In the genomic region with DNA sequence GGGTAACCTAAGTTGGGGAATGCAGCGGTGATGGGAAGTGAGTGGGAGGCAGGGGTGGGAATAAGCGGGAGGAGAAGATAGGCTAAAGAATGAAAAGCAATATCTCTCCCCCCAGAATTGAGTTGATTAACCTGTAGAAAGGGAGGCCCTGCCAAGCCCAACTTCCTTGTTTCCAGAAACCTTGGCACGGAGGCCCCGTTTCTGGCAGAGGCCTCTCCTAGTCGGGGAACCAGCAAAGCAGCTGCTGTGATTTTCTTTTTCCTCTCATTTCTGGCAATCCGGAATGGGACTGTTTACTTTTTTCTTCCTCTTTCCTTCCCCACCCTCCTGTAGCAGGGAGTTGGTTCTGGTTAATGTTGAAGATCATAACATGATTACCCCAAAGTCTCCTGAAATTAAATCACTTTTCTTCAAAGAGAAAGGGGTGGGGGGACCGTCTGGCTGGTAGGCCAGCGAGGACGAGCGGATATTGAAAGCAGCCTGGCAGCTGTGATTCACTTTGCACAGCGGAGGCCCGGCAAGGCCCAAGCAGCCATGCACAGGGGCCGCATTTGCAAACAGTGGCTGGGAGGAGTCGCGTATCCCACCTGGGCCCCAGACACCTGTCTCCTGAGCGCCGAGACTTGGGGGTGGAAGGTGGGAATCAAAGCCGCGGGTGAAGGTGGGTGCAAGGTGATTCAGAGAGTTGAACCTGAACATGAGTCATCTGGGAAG, we compare ENCODE assay signal across 14 cellular contexts. TPM values are rescaled to one million over a fixed set of nuclear protein-coding genes. Genes with fewer than 3 reads are reported as not detected.
DNase-seq lines count a peak whose midpoint lies in the region; ATAC-seq and TF ChIP-seq lines count a peak whose summit lies in the region.
"Had no signal": no experiment of that assay in that cellular context is flagged by ENCODE, and none has a peak within 500 bp of the region (broad histone marks: within the 10 kb centered on the region; RNA-seq: fewer than 3 reads in every experiment).

No MANE protein-coding gene starts in this region.

- H3K4me1 ChIP-seq in body of pancreas (peaks cover 8% of the 10 kb centered on the region), left ventricle myocardium inferior (peaks cover 38% of the 10 kb centered on the region), ovary (ENCODE audit: insufficient read depth) (peaks cover 3% of the 10 kb centered on the region), uterus (no peaks in the 10 kb centered on the region)

- no peaks in the 10 kb centered on the region for H3K9me3 Mint-ChIP-seq in osteocyte (ENCODE audit: unreplicated experiment)
- H3K9me3 Mint-ChIP-seq: activated T-helper 2 cell treated with anti-CD3 and anti-CD28 coated beads, Interferon-gamma antibody, Interleukin-2, Interleukin-4, amounts not matched to agents 10 μg/mL and 5 μg/mL and 100 μg/mL, durations not matched to agents 14 hours and 24 hours and 36 hours; CD8-positive, alpha-beta memory T cell; T-helper 2 cell treated with Interferon-gamma antibody and Interleukin-4, amounts not matched to agents 5 μg/mL and 100 μg/mL, for 36 hours had no signal

- H3K4me1 Mint-ChIP-seq in osteocyte (ENCODE audit: unreplicated experiment) = no peaks in the 10 kb centered on the region

- H3K36me3 Mint-ChIP-seq in osteocyte (ENCODE audit: unreplicated experiment) = no peaks in the 10 kb centered on the region
- H3K36me3 Mint-ChIP-seq: CD8-positive, alpha-beta memory T cell had no signal

- 60 to 61% methylated on average over 19 of the region's 19 CpGs for WGBS in body of pancreas, 2 donors
- WGBS in ovary, 3 donors = 15 to 26% (median 20%) methylated on average over 19 of the region's 19 CpGs

- no peak overlapping the region for H3K27ac Mint-ChIP-seq in osteocyte (ENCODE audit: unreplicated experiment)
- H3K27ac Mint-ChIP-seq: activated T-helper 2 cell treated with anti-CD3 and anti-CD28 coated beads, Interferon-gamma antibody, Interleukin-2, Interleukin-4, amounts not matched to agents 10 μg/mL and 5 μg/mL and 100 μg/mL, durations not matched to agents 14 hours and 24 hours and 36 hours; CD8-positive, alpha-beta memory T cell; T-helper 2 cell treated with Interferon-gamma antibody and Interleukin-4, amounts not matched to agents 5 μg/mL and 100 μg/mL, for 36 hours had no signal

- no peak overlapping the region for H3K4me3 Mint-ChIP-seq in osteocyte (ENCODE audit: unreplicated experiment)
- H3K4me3 Mint-ChIP-seq: CD8-positive, alpha-beta memory T cell; T-helper 2 cell treated with Interferon-gamma antibody and Interleukin-4, amounts not matched to agents 5 μg/mL and 100 μg/mL, for 36 hours had no signal

- intact Hi-C loops in body of pancreas (cut with DNase I) = no loop called here
- intact Hi-C loops in left ventricle myocardium inferior (cut with micrococcal nuclease) = no loop called here
- intact Hi-C loops in ovary (cut with DNase I) = no loop called here
- intact Hi-C loops in uterus (cut with DNase I; ENCODE audit: low total_unique reads) = no loop called here

- ATAC-seq in body of pancreas = peak; percentile 71
- ATAC-seq in HG03457 (IDR thresholded peaks at IDR 0.05; ENCODE audit: unreplicated experiment) = no peak
- ATAC-seq: Panc1 had no signal

- H3K27me3 Mint-ChIP-seq in osteocyte (ENCODE audit: unreplicated experiment) = peaks cover 5% of the 10 kb centered on the region

- no peak for TF ChIP-seq EP300 in ovary (IDR thresholded peaks at IDR 0.05)

- TF ChIP-seq POLR2A in body of pancreas (IDR thresholded peaks at IDR 0.05) (no peak), ovary (IDR thresholded peaks at IDR 0.05) (no peak), uterus (IDR thresholded peaks at IDR 0.05) (no peak)

- H3K4me3 ChIP-seq in body of pancreas (no peak overlapping the region), left ventricle myocardium inferior (peak overlapping the region; percentile 19), ovary (no peak overlapping the region), uterus (no peak overlapping the region)

- H3K27me3 ChIP-seq in body of pancreas (no peaks in the 10 kb centered on the region), left ventricle myocardium inferior (ENCODE audit: low read depth) (no peaks in the 10 kb centered on the region), ovary (no peaks in the 10 kb centered on the region), uterus (no peaks in the 10 kb centered on the region)

- H3K9me3 ChIP-seq in body of pancreas (no peaks in the 10 kb centered on the region), left ventricle myocardium inferior (replicated peaks) (no peaks in the 10 kb centered on the region), ovary (no peaks in the 10 kb centered on the region), uterus (no peaks in the 10 kb centered on the region)
- H3K9me3 ChIP-seq: neutrophil had no signal

- peak overlapping the region in 3 of 4 donors; percentile 51 to 60 (median 53) for H3K27ac ChIP-seq in body of pancreas
- H3K27ac ChIP-seq in left ventricle myocardium inferior (replicated peaks) = peak overlapping the region; percentile 74
- no peak overlapping the region for H3K27ac ChIP-seq in ovary
- peak overlapping the region; percentile 48 to 68 for H3K27ac ChIP-seq in uterus
- H3K27ac ChIP-seq: neutrophil had no signal

- H3K36me3 ChIP-seq in body of pancreas (replicated peaks in 1 of 2; ENCODE audit: insufficient read depth in 1 of 2, low read depth in 2 of 2) = no peaks in the 10 kb centered on the region
- no peaks in the 10 kb centered on the region for H3K36me3 ChIP-seq in left ventricle myocardium inferior
- H3K36me3 ChIP-seq in ovary = no peaks in the 10 kb centered on the region
- H3K36me3 ChIP-seq in uterus = no peaks in the 10 kb centered on the region
- H3K36me3 ChIP-seq: neutrophil had no signal

- DNase-seq in body of pancreas (peak; percentile 37 to 71 (median 60)), left ventricle myocardium inferior (peak; percentile 60), ovary (peak; percentile 19 to 64 (median 46)), uterus (peak; percentile 57 to 59), osteocyte (ENCODE audit: extremely low spot score, unreplicated experiment) (no peak), NCI-H128 (lab: John Stamatoyannopoulos, UW; ENCODE audit: unreplicated experiment) (no peak)
- DNase-seq: stimulated activated naive CD4-positive, alpha-beta T cell treated with Interleukin-2 at 50 U/mL for 16 hours had no signal

- no peak for TF ChIP-seq CTCF in body of pancreas (IDR thresholded peaks at IDR 0.05)
- no peak for TF ChIP-seq CTCF in left ventricle myocardium inferior (IDR thresholded peaks at IDR 0.05; ENCODE audit: borderline replicate concordance)
- TF ChIP-seq CTCF in ovary (IDR thresholded peaks at IDR 0.05) = no peak
- TF ChIP-seq CTCF in uterus (IDR thresholded peaks at IDR 0.05) = no peak
- TF ChIP-seq CTCF in osteocyte (IDR thresholded peaks at IDR 0.05) = no peak

RNA-seq across cellular contexts. Expression of a gene that starts 51.5 kb away (rescaled TPM):
- 1 to 10 TPM; 3.6 to 4.0 TPM for total RNA-seq in body of pancreas
- 60.3 TPM for total RNA-seq in left ventricle myocardium inferior
- total RNA-seq in ovary = 10 to 100 TPM in 1 of 7 donors, 1 to 10 TPM in 4, under 1 TPM in 2; 0.28 to 12.5 (median 2.1) TPM
- polyA plus RNA-seq in ovary = 1 to 10 TPM; 1.1 to 1.6 TPM
- 10 to 100 TPM in 2 of 4 donors, 1 to 10 TPM in 2; 3.3 to 19.2 (median 10.4) TPM for total RNA-seq in uterus
- total RNA-seq in osteocyte = 19.9 and 21.4 TPM in 2 replicates
- total RNA-seq: HT1080 had no signal
- polyA plus RNA-seq: CD8-positive, alpha-beta memory T cell had no signal

Comparison
In these comparisons a context has a peak if more than half of its experiments do, and no peak if none do; other contexts are left out.
1. DNase-seq: peak in body of pancreas (4 of 4), left ventricle myocardium inferior (single experiment), ovary (5 of 5) and uterus (2 of 2); none in osteocyte (single experiment) and NCI-H128 (single experiment).
2. H3K27ac ChIP-seq: peak in body of pancreas (3 of 4), left ventricle myocardium inferior (single experiment) and uterus (2 of 2); none in ovary (0 of 2).